29 cellular contexts compared by ENCODE assay signal in the genomic region with DNA sequence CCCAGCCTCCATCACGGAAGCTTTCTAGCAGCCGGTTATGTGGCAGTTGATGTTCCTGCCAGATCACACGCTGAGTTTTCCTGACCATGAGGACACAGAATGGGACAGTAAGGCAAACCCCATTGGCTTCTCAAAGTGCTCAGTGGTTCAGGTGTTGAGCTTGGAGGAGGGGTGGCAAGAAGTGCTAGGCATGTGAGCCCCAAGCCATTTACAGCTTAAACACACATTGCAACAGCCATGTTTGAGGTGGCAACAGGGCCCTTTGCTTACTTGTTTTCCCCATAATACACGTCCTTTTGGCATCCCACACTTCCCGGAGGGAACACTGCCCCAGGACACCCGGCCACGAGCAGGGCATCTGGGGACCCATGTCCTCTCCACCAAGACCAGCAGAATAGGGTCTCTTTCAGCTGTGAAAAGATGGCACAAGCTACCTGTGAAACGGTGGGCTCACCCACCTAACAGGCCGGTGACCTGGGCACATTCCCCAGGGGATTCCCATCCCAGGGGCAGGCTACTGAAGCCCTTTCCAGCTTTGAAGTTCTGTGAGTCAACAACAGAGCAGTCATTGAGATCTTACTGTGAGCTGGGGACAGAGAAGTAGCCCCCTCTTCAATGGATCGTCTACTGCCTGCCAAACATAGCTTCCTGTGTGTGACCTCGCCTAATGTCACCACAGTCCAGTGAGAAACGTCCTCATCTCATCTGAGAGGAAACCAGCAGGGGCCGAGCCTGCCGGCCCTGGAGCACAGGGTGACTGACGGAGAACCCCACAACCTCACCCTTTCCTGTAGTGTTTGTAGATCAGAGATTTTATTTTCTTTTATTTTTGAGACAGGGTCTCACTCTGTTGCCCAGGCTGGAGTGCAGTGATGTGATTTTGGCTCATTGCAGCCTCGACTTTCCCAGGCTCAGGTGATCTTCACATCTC. TPM values are rescaled to one million over a fixed set of nuclear protein-coding genes. Genes with fewer than 3 reads are reported as not detected.
DNase-seq lines count a peak whose midpoint lies in the region; ATAC-seq, FAIRE-seq and TF ChIP-seq lines count a peak whose summit lies in the region.
"Had no signal": no experiment of that assay in that cellular context is flagged by ENCODE, and none has a peak within 500 bp of the region (broad histone marks: within the 10 kb centered on the region; RNA-seq: fewer than 3 reads in every experiment).

No MANE protein-coding gene starts in this region.

- H3K4me2 ChIP-seq in BLaER1 (peak overlapping the region; percentile 52), K562 (ENCODE audit: insufficient read depth, low read length) (no peak overlapping the region)

- in situ Hi-C loops in K562 (cut with MboI) = no loop called here

- no peaks in the 10 kb centered on the region for H3K27me3 ChIP-seq in BLaER1
- H3K27me3 ChIP-seq in K562 (ENCODE audit: control insufficient read depth in 2 of 2, insufficient read depth in 2 of 2, low read length in 2 of 2) = no peaks in the 10 kb centered on the region
- H3K27me3 ChIP-seq in esophagus squamous epithelium = no peaks in the 10 kb centered on the region
- H3K27me3 ChIP-seq: ovary, suprapubic skin had no signal

- peak overlapping the region; percentile 14; the same call in 1 of the 2 replicates for H2AFZ ChIP-seq in K562 (ENCODE audit: low read depth, low read length)

- intact Hi-C loops in K562 (cut with micrococcal nuclease) (no loop called here), natural killer cell (cut with micrococcal nuclease) (no loop called here), esophagus squamous epithelium (cut with DNase I) (no loop called here)

- H3K27me3 Mint-ChIP-seq in natural killer cell (ENCODE audit: low read depth in 2 of 2) = no peaks in the 10 kb centered on the region
- H3K27me3 Mint-ChIP-seq: naive thymus-derived CD8-positive, alpha-beta T cell had no signal

- BruUV-seq in K562 (replicated peaks; lab: Mats Ljungman, UMichigan) = no TSS peak

- peaks cover 11 to 12% of the 10 kb centered on the region in 2 donors for H3K4me1 Mint-ChIP-seq in natural killer cell
- H3K4me1 Mint-ChIP-seq: CD8-positive, alpha-beta memory T cell had no signal

- H3K27ac ChIP-seq in BLaER1 (0 out of 2 replicates have a peak overlapping the region, but pooled peaks have one; percentile 5), K562 (ENCODE audit: extremely low read depth, low read depth, low read length) (no peak overlapping the region), esophagus squamous epithelium (no peak overlapping the region)
- H3K27ac ChIP-seq: ovary, suprapubic skin had no signal

- no peaks in the 10 kb centered on the region for H4K20me1 ChIP-seq in BLaER1
- H4K20me1 ChIP-seq in K562 (replicated peaks; ENCODE audit: control insufficient read depth, insufficient read depth, low read length) = no peaks in the 10 kb centered on the region

- CTCF ChIA-PET in K562 (lab: Yijun Ruan, JAX; ENCODE audit: low intra/inter-chr PET ratio) = no interaction called here

- ATAC-seq in K562 (peak; percentile 64), natural killer cell (peak; percentile 37 to 62 (median 38)), HG02981 (IDR thresholded peaks at IDR 0.05; ENCODE audit: unreplicated experiment) (no peak)
- ATAC-seq: activated T-cell treated with anti-CD3 and anti-CD28 coated beads, Interleukin-2, amount 50 U/mL, for 72 hours; effector memory CD8-positive, alpha-beta T cell; naive thymus-derived CD8-positive, alpha-beta T cell had no signal

- POLR2A ChIA-PET in K562 (lab: Yijun Ruan, JAX) = interaction anchor here (0.6 to 1.7 kb wide), 5 partner anchors 9 to 459 kb away, joined by 3 to 9 read pairs (median 5); a partner anchor contains a TSS

- TF ChIP-seq CTCF in K562 (IDR thresholded peaks at IDR 0.05 in 2 of 3, conservative IDR thresholded peaks at IDR 0.05 in 1 of 3; ENCODE audit: insufficient read depth in 2 of 3, low read depth in 1 of 3, low read length in 3 of 3) = no peak
- no peak for TF ChIP-seq CTCF in natural killer cell (IDR thresholded peaks at IDR 0.05)
- no peak for TF ChIP-seq CTCF in esophagus squamous epithelium (IDR thresholded peaks at IDR 0.05)

- H3K9ac ChIP-seq in BLaER1 (no peak overlapping the region; the same call in 1 of the 2 replicates), K562 (ENCODE audit: insufficient read depth in 1 of 2, low read depth in 2 of 2, low read length in 2 of 2) (0 out of 4 replicates have a peak overlapping the region, but pooled peaks of 1 of the 2 experiments have one; percentile 30)

- H3K36me3 ChIP-seq in BLaER1 (no peaks in the 10 kb centered on the region), K562 (ENCODE audit: control insufficient read depth, insufficient read depth, low read length) (no peaks in the 10 kb centered on the region), esophagus squamous epithelium (no peaks in the 10 kb centered on the region)
- H3K36me3 ChIP-seq: ovary, suprapubic skin had no signal

- no peak overlapping the region for H3K4me3 Mint-ChIP-seq in natural killer cell
- H3K4me3 Mint-ChIP-seq: activated T-cell treated with anti-CD3 and anti-CD28 coated beads, Interleukin-2, amount 50 U/mL, for 72 hours; CD8-positive, alpha-beta memory T cell; effector memory CD8-positive, alpha-beta T cell had no signal

- H3K36me3 Mint-ChIP-seq in natural killer cell = no peaks in the 10 kb centered on the region

- H3K79me2 ChIP-seq in K562 (ENCODE audit: control insufficient read depth, insufficient read depth, low read length) = no peaks in the 10 kb centered on the region

- no peaks in the 10 kb centered on the region for H3K9me3 Mint-ChIP-seq in natural killer cell
- H3K9me3 Mint-ChIP-seq: activated T-cell treated with anti-CD3 and anti-CD28 coated beads, Interleukin-2, amount 50 U/mL, for 72 hours; CD8-positive, alpha-beta memory T cell; effector memory CD8-positive, alpha-beta T cell; naive thymus-derived CD8-positive, alpha-beta T cell had no signal

- H3K9me1 ChIP-seq in K562 (ENCODE audit: control insufficient read depth, insufficient read depth, low read length) = no peaks in the 10 kb centered on the region

- TF ChIP-seq POLR2A in K562 (conservative IDR thresholded peaks at IDR 0.05) (no peak), esophagus squamous epithelium (IDR thresholded peaks at IDR 0.05) (no peak)

- 39% methylated on average over 16 of the region's 16 CpGs for WGBS in K562 (ENCODE audit: insufficient coverage, low coverage, missing lambda C conversion rate)
- 63 to 68% methylated on average over 8 to 9 of the region's 16 CpGs for WGBS in esophagus squamous epithelium, 2 donors

- TF ChIP-seq EP300 in K562 (IDR thresholded peaks at IDR 0.05; ENCODE audit: low read length) = no peak

- no peak overlapping the region for H3K27ac Mint-ChIP-seq in natural killer cell
- H3K27ac Mint-ChIP-seq: activated T-cell treated with anti-CD3 and anti-CD28 coated beads, Interleukin-2, amount 50 U/mL, for 72 hours; effector memory CD8-positive, alpha-beta T cell; naive thymus-derived CD8-positive, alpha-beta T cell had no signal

- H3K4me1 ChIP-seq in BLaER1 (peaks cover 59% of the 10 kb centered on the region), K562 (replicated peaks in 1 of 2; ENCODE audit: control insufficient read depth in 2 of 2, insufficient read depth in 2 of 2, low read length in 2 of 2) (peaks cover 17 to 20% of the 10 kb centered on the region in 2 experiments), esophagus squamous epithelium (peaks cover 5 to 19% (median 6%) of the 10 kb centered on the region in 3 donors)

- no peak for TF ChIP-seq RAD21 in K562 (CRISPR knock-in tag; conservative IDR thresholded peaks at IDR 0.05 in 1 of 2, IDR thresholded peaks at IDR 0.05 in 1 of 2)

- DNase-seq in RCC 7860 (ENCODE audit: low spot score) = peak; percentile 25
- no peak for DNase-seq in K562 (ENCODE audit: extremely low read depth in 1 of 4, low spot score in 3 of 4)
- DNase-seq in natural killer cell = no peak
- DNase-seq in NCI-H1105 treated with DMSO at 0.1 percent for 48 hours (lab: John Stamatoyannopoulos, UW) = no peak
- DNase-seq in Ammon's horn (ENCODE audit: low spot score) = no peak
- DNase-seq in esophagus squamous epithelium (lab: John Stamatoyannopoulos, UW) = no peak
- DNase-seq: activated CD4-positive, CD25-positive, alpha-beta regulatory T cell; activated T-cell treated with anti-CD3 and anti-CD28 coated beads, Interleukin-2, amount 50 U/mL, for 72 hours; caudate nucleus; CD8-positive, alpha-beta memory T cell; effector memory CD8-positive, alpha-beta T cell; Karpas-422; left ventricle myocardium superior; midbrain; naive thymus-derived CD8-positive, alpha-beta T cell; NCI-H1436; NCI-H2081 treated with DMSO at 0.1 percent for 48 hours; NCI-H2227 treated with DMSO at 0.1 percent for 48 hours; NCI-H526 treated with DMSO at 0.1 percent for 48 hours; NK-92 treated with Interleukin-12 subunit alpha and Interleukin-12 subunit beta, amount 100 ng/mL, for 24 hours; SHP77 treated with DMSO at 0.1 percent for 48 hours; stimulated activated naive CD4-positive, alpha-beta T cell treated with Interleukin-2 at 50 U/mL for 16 hours; T-helper 9 cell had no signal

- no peak for FAIRE-seq in RCC 7860 (lab: Jason Lieb, UNC)
- no peak for FAIRE-seq in K562 (lab: Jason Lieb, UNC)
- FAIRE-seq: A204.1, H54 had no signal

- H3K4me3 ChIP-seq in BLaER1 (no peak overlapping the region), K562 (no peak overlapping the region), esophagus squamous epithelium (no peak overlapping the region)
- H3K4me3 ChIP-seq: ovary, suprapubic skin had no signal

- H3K9me3 ChIP-seq in BLaER1 (no peaks in the 10 kb centered on the region), K562 (replicated peaks; ENCODE audit: control insufficient read depth, insufficient read depth, low read depth, low read length) (no peaks in the 10 kb centered on the region), esophagus squamous epithelium (no peaks in the 10 kb centered on the region)
- H3K9me3 ChIP-seq: ovary, suprapubic skin had no signal

RNA-seq across cellular contexts. Expression of a gene that starts 4.0 kb away (rescaled TPM):
- not detected in 2 replicates for total RNA-seq in K562 (2011; cell fraction: chromatin; rRNA removed; ENCODE audit: low replicate concordance)
- not detected in 2 replicates for total RNA-seq in K562 (2011; cell fraction: nucleolus; rRNA removed)
- not detected in 2 replicates for total RNA-seq in K562 (2011; cell fraction: nucleoplasm; rRNA removed)
- total RNA-seq in K562 (2014; rRNA removed) (not detected in 2 replicates), K562 (2014; rRNA removed; fragmentation: Illumina TruSeq; extraction: Trizol) (not detected in 2 replicates), K562 (2015; rRNA removed; fragmentation: Illumina TruSeq; extraction: Trizol) (not detected in 2 replicates), K562 (2021) (not detected in 2 replicates), natural killer cell (1 to 10 TPM in 1 of 3 donors, not detected in 2; 1.4 TPM), esophagus squamous epithelium (1 to 10 TPM in 1 of 4 donors, under 1 TPM in 1, not detected in 2; 0.53 to 1.1 TPM)
- polyA plus RNA-seq in K562 (2011; rRNA removed) (not detected in 2 replicates), K562 (2014; fragmentation: Illumina TruSeq; extraction: Trizol) (not detected in 2 replicates), K562 (2014; fragmentation: Nextera tagmentation; extraction: Ambion mirVana) (not detected), K562 (2014; rRNA removed) (not detected in 2 replicates)
- 0.04 TPM in 1 of 2 replicates, not detected in the other for polyA plus RNA-seq in K562 (2011; cell fraction: cytosol; rRNA removed)
- polyA plus RNA-seq in K562 (2011; cell fraction: nucleus; rRNA removed) = not detected in 2 replicates
- 0.15 and 0.17 TPM in 2 replicates for polyA plus RNA-seq in K562 (2012)
- polyA minus RNA-seq in K562 (2011; rRNA and poly(A)+ RNA removed) = not detected in 2 replicates
- not detected in 2 replicates for polyA minus RNA-seq in K562 (2011; cell fraction: cytosol; rRNA and poly(A)+ RNA removed)
- not detected in 2 replicates for polyA minus RNA-seq in K562 (2011; cell fraction: nucleus; rRNA and poly(A)+ RNA removed)
- total RNA-seq: activated T-cell treated with anti-CD3 and anti-CD28 coated beads, Interleukin-2, amount 50 U/mL, for 72 hours; CD8-positive, alpha-beta memory T cell; left ventricle myocardium superior; naive thymus-derived CD8-positive, alpha-beta T cell; suprapubic skin had no signal
